ENCODE assay signal across 18 cellular contexts in the genomic region with DNA sequence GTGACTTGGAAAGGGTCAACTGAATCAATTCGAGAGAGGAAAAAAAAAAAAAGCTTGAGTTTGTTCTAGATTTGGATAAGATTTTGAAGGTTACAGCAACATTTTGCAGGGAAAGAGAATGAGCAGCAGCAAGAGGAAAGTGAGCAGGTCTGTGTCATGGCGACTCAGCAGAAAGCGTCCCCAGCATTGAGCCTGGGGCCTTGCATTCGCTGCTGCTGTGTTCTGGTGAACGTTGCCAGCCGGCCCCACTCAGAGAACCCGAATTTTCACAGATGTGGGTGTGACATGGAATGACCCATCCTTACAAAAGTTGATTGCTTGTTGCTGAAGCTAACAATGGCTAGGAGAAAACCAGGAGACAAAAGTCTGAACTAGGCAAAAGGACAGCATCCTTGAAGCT. TPM values are rescaled to one million over a fixed set of nuclear protein-coding genes. Genes with fewer than 3 reads are reported as not detected.
"Had no signal": no experiment of that assay in that cellular context is flagged by ENCODE, and none has a peak within 500 bp of the region (broad histone marks: within the 10 kb centered on the region; RNA-seq: fewer than 3 reads in every experiment).

No MANE protein-coding gene starts in this region.

RNA-seq across cellular contexts. Expression of gene LYZL1, which starts 21.6 kb away (rescaled TPM):
- total RNA-seq: adrenal gland; aorta; cardiac septum; cerebellum; esophagus squamous epithelium; fibroblast of villous mesenchyme; kidney epithelial cell; lower leg skin; mucosa of descending colon; myocyte; natural killer cell treated with Interleukin-12 subunit alpha and Interleukin-12 subunit beta and Interleukin-15 and Interleukin-18, amount 100 ng/mL, for 72 hours; pancreas; psoas muscle; sigmoid colon; T-helper 1 cell treated with Interleukin-12 subunit alpha and Interleukin-12 subunit beta and Interleukin-4 antibody, amounts not matched to agents 30 ng/mL and 1 ng/mL, for 36 hours; upper lobe of right lung had no signal
- polyA plus RNA-seq: adrenal gland, aorta, pancreas, psoas muscle, sigmoid colon, small intestine, thymus had no signal
